In genomic region chr3:30458376-30458775, GRCh38 we compare ENCODE assay signal across 16 cellular contexts.
DNase-seq lines count a peak whose midpoint lies in the region; ATAC-seq and TF ChIP-seq lines count a peak whose summit lies in the region.
"Had no signal": no experiment of that assay in that cellular context is flagged by ENCODE, and none has a peak within 500 bp of the region (broad histone marks: within the 10 kb centered on the region; RNA-seq: fewer than 3 reads in every experiment).

No MANE protein-coding gene starts in this region.

- H3K9me2 ChIP-seq in PC-3 (replicated peaks; ENCODE audit: low read length): no peaks in the 10 kb centered on the region

- no peak for ATAC-seq in PC-3
- ATAC-seq: CD8-positive, alpha-beta T cell; GM23338 had no signal

- no TSS peak for BruUV-seq in PC-3 (replicated peaks; lab: Mats Ljungman, UMichigan)

- TF ChIP-seq EP300 in esophagus muscularis mucosa (IDR thresholded peaks at IDR 0.05) (no peak), sigmoid colon (IDR thresholded peaks at IDR 0.05) (no peak)

- DNase-seq in esophagus muscularis mucosa (ENCODE audit: extremely low spot score): no peak
- DNase-seq in fibroblast of peridontal ligament (ENCODE audit: extremely low read depth): peak; percentile 25
- DNase-seq in left ventricle myocardium inferior: no peak
- no peak for DNase-seq in sigmoid colon
- no peak for DNase-seq in PC-3
- DNase-seq in activated T-cell treated with anti-CD3 and anti-CD28 coated beads, Interleukin-2, amount 50 U/mL, for 48 hours: no peak
- no peak for DNase-seq in NCI-H510A (lab: John Stamatoyannopoulos, UW)
- no peak for DNase-seq in UCSD-AML1 (lab: John Stamatoyannopoulos, UW; ENCODE audit: unreplicated experiment)
- DNase-seq: BE2C; CD8-positive, alpha-beta T cell; COR-L47; DMS153; DMS79 treated with DMSO at 0.1 percent for 48 hours; EL; H7 had no signal

- CTCF ChIA-PET in PC-3 (lab: Charles Lee): no interaction called here

- TF ChIP-seq POLR2A in esophagus muscularis mucosa (IDR thresholded peaks at IDR 0.05; ENCODE audit: low read depth) (no peak), sigmoid colon (IDR thresholded peaks at IDR 0.05) (no peak)

- no peaks in the 10 kb centered on the region for H3F3A ChIP-seq in PC-3 (ENCODE audit: low read length, unreplicated experiment)

- no peaks in the 10 kb centered on the region for H3K79me2 ChIP-seq in PC-3 (ENCODE audit: low read length)

- no peak overlapping the region for H3K4me2 ChIP-seq in PC-3 (ENCODE audit: low read length)
- H3K4me2 ChIP-seq: GM23338 had no signal

- H4K20me1 ChIP-seq in PC-3 (ENCODE audit: low read length): no peaks in the 10 kb centered on the region

- H3K4me3 ChIP-seq in esophagus muscularis mucosa: no peak overlapping the region
- no peak overlapping the region for H3K4me3 ChIP-seq in left ventricle myocardium inferior
- H3K4me3 ChIP-seq in sigmoid colon: no peak overlapping the region
- H3K4me3 ChIP-seq in PC-3 (ENCODE audit: low read length): no peak overlapping the region
- H3K4me3 ChIP-seq: GM23338 had no signal

- H3K36me3 ChIP-seq in esophagus muscularis mucosa: no peaks in the 10 kb centered on the region
- no peaks in the 10 kb centered on the region for H3K36me3 ChIP-seq in left ventricle myocardium inferior
- H3K36me3 ChIP-seq in sigmoid colon: no peaks in the 10 kb centered on the region
- H3K36me3 ChIP-seq in PC-3 (ENCODE audit: low read depth, low read length): no peaks in the 10 kb centered on the region
- H3K36me3 ChIP-seq: BE2C had no signal

- POLR2A ChIA-PET in PC-3 (lab: Charles Lee; ENCODE audit: unreplicated experiment): no interaction called here

- TF ChIP-seq CTCF in esophagus muscularis mucosa (IDR thresholded peaks at IDR 0.05) (no peak), left ventricle myocardium inferior (IDR thresholded peaks at IDR 0.05; ENCODE audit: borderline replicate concordance) (no peak), sigmoid colon (IDR thresholded peaks at IDR 0.05) (no peak), PC-3 (conservative IDR thresholded peaks at IDR 0.05; ENCODE audit: low read depth, low read length) (no peak)

- H2AFZ ChIP-seq in PC-3 (ENCODE audit: low read length): no peak overlapping the region

- H3K27ac ChIP-seq in esophagus muscularis mucosa (replicated peaks in 1 of 4) (peak overlapping the region; percentile 24 to 79 (median 34)), left ventricle myocardium inferior (replicated peaks) (peak overlapping the region; percentile 57), sigmoid colon (peak overlapping the region; percentile 66 to 81 (median 78)), PC-3 (ENCODE audit: low read length) (no peak overlapping the region)

- intact Hi-C loops in esophagus muscularis mucosa (cut with DNase I): loop anchor here (10.0 kb wide), 1 partner anchor 236 kb away; no protein-coding TSS in a partner anchor
- intact Hi-C loops in left ventricle myocardium inferior (cut with micrococcal nuclease): no loop called here
- intact Hi-C loops in sigmoid colon (cut with DNase I): no loop called here
- intact Hi-C loops in PC-3 (cut with micrococcal nuclease): no loop called here

- H3K27me3 ChIP-seq in esophagus muscularis mucosa: no peaks in the 10 kb centered on the region
- no peaks in the 10 kb centered on the region for H3K27me3 ChIP-seq in left ventricle myocardium inferior (ENCODE audit: low read depth)
- no peaks in the 10 kb centered on the region for H3K27me3 ChIP-seq in sigmoid colon
- no peaks in the 10 kb centered on the region for H3K27me3 ChIP-seq in PC-3 (ENCODE audit: low read length)
- H3K27me3 ChIP-seq: BE2C had no signal

- H3K9ac ChIP-seq in PC-3 (ENCODE audit: low read length): no peak overlapping the region

- H3K4me1 ChIP-seq in esophagus muscularis mucosa: peaks cover 22 to 53% (median 41%) of the 10 kb centered on the region in 4 donors
- peaks cover 40% of the 10 kb centered on the region for H3K4me1 ChIP-seq in left ventricle myocardium inferior
- peaks cover 0 to 66% (median 50%) of the 10 kb centered on the region in 4 donors for H3K4me1 ChIP-seq in sigmoid colon
- H3K4me1 ChIP-seq in PC-3 (ENCODE audit: insufficient read depth, low read length): peaks cover 14% of the 10 kb centered on the region
- H3K4me1 ChIP-seq: BE2C had no signal

- peaks cover 0 to 9% (median 0%) of the 10 kb centered on the region in 4 donors for H3K9me3 ChIP-seq in esophagus muscularis mucosa
- H3K9me3 ChIP-seq in left ventricle myocardium inferior (replicated peaks): peaks cover 22% of the 10 kb centered on the region
- H3K9me3 ChIP-seq in sigmoid colon: peaks cover 0 to 3% (median 0%) of the 10 kb centered on the region in 4 donors
- no peaks in the 10 kb centered on the region for H3K9me3 ChIP-seq in PC-3 (ENCODE audit: low read length)
- H3K9me3 ChIP-seq: BE2C had no signal

- WGBS in esophagus muscularis mucosa: 67% methylated on average over 1 of the region's 1 CpG
- 89 to 92% methylated on average over 1 of the region's 1 CpG for WGBS in sigmoid colon, 2 donors
